Comparison of ENCODE assay signal across 8 cellular contexts in the genomic region with DNA sequence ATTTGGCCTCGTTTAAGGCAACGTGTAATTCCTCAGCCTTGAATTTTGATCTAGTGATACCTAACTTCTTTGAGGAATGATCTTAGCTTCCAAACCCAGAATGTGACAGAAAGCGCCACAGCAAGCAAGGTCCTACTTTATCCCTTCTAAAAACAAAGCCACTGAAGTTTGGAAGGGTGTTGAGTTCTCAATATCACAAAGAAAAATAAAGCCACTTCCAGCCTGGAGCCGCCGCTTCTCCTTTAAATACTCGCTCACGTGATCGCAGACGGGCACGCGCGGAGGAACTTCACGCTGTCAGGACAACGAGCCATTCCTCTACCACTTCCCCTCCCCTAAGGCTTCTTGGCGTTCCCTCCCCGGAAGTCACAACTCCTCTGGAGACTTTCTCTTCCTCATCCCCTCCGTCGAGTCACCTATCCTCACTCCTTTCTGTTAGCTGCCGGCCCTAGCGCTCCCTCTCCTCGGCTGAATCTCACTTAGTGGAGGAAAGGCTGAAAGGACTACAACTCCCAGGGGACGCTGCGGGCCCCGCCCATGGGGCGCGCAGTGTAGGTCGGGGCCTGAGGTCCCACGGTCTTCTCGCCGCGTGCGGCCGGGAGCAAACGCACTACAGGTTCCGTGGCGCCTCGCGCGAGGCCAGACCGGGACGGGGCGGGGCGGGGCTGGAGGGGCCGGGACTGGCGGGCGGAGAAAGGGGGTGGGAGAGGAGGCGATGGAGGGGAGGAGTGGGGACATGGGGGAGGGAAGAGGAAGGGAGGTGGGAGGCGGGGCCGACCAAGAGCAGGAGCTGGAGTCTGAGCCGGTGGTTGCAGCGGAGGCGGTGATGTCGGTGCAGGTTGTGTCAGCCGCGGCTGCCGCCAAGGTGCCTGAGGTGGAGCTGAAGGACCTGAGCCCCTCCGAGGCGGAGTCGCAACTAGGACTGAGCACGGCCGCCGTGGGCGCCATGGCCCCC. TPM values are rescaled to one million over a fixed set of nuclear protein-coding genes. Genes with fewer than 3 reads are reported as not detected.
DNase-seq lines count a peak whose midpoint lies in the region; ATAC-seq, FAIRE-seq and TF ChIP-seq lines count a peak whose summit lies in the region.

A gene (plus strand): TSS at position 780 of the 955 bp plus-strand sequence.

- FAIRE-seq in RCC 7860 (lab: Jason Lieb, UNC) = peak; percentile 86

- H3K27me3 Mint-ChIP-seq in activated T-cell treated with anti-CD3 and anti-CD28 coated beads, Interleukin-2, amount 50 U/mL, for 72 hours (ENCODE audit: low read depth) = no peaks in the 10 kb centered on the region

- no peaks in the 10 kb centered on the region for H3K9me3 ChIP-seq in DOHH2 (ENCODE audit: control insufficient read depth, insufficient read depth, low read length)
- no peaks in the 10 kb centered on the region for H3K9me3 ChIP-seq in GM23248 (ENCODE audit: low read depth)
- H3K9me3 ChIP-seq in Karpas-422 (ENCODE audit: low read length) = no peaks in the 10 kb centered on the region
- H3K9me3 ChIP-seq in esophagus squamous epithelium = no peaks in the 10 kb centered on the region

- peak within 1 kb of the TSS; percentile 84 for H3K27ac Mint-ChIP-seq in activated T-cell treated with anti-CD3 and anti-CD28 coated beads, Interleukin-2, amount 50 U/mL, for 72 hours

- H3K36me3 Mint-ChIP-seq in activated T-cell treated with anti-CD3 and anti-CD28 coated beads, Interleukin-2, amount 50 U/mL, for 72 hours (ENCODE audit: insufficient read depth in 2 of 2) = no peaks in the 10 kb centered on the region

- H2AFZ ChIP-seq in GM23248 (peak within 1 kb of the TSS; percentile 98), Karpas-422 (ENCODE audit: low read length) (peak within 1 kb of the TSS; percentile 86)

- H3K9me2 ChIP-seq in DOHH2 (replicated peaks; ENCODE audit: control insufficient read depth, low read length) (no peaks in the 10 kb centered on the region), GM23248 (ENCODE audit: insufficient read depth) (no peaks in the 10 kb centered on the region), Karpas-422 (replicated peaks; ENCODE audit: insufficient read depth, low read length) (no peaks in the 10 kb centered on the region)

- H3F3A ChIP-seq in DOHH2 (ENCODE audit: control insufficient read depth, insufficient read depth) (peaks cover 3% of the 10 kb centered on the region; the same call in 1 of the 2 replicates), GM23248 (ENCODE audit: insufficient read depth) (peaks cover 6% of the 10 kb centered on the region; the same call in 1 of the 2 replicates)

- H4K20me1 ChIP-seq in DOHH2 (ENCODE audit: control insufficient read depth, insufficient read depth, low read depth, low read length) (no peaks in the 10 kb centered on the region), GM23248 (ENCODE audit: insufficient read depth) (no peaks in the 10 kb centered on the region), Karpas-422 (ENCODE audit: insufficient read depth, low read depth, low read length) (peaks cover 7% of the 10 kb centered on the region; the same call in 1 of the 2 replicates)

- ATAC-seq in activated T-cell treated with anti-CD3 and anti-CD28 coated beads, Interleukin-2, amount 50 U/mL, for 72 hours (replicated peaks in 1 of 2) = peak; percentile 93 to 94

- H3K27me3 ChIP-seq in DOHH2 (ENCODE audit: control insufficient read depth, low read length) = no peaks in the 10 kb centered on the region
- H3K27me3 ChIP-seq in GM23248 (replicated peaks; ENCODE audit: insufficient read depth) = no peaks in the 10 kb centered on the region
- no peaks in the 10 kb centered on the region for H3K27me3 ChIP-seq in Karpas-422 (ENCODE audit: low read length)
- H3K27me3 ChIP-seq in esophagus squamous epithelium = no peaks in the 10 kb centered on the region

- in situ Hi-C loops in GM23248 (cut with MboI) = loop anchor here (10.0 to 25.0 kb wide), 2 partner anchors 260 to 413 kb away; no protein-coding TSS in a partner anchor

- intact Hi-C loops in esophagus squamous epithelium (cut with DNase I) = loop anchor here (5.0 to 10.0 kb wide), 2 partner anchors 38 to 70 kb away; no protein-coding TSS in a partner anchor

- peaks cover 33% of the 10 kb centered on the region for H3K4me1 ChIP-seq in DOHH2 (ENCODE audit: control insufficient read depth, low read length)
- H3K4me1 ChIP-seq in GM23248 (ENCODE audit: insufficient read depth) = peaks cover 5% of the 10 kb centered on the region; the same call in 1 of the 2 replicates
- peaks cover 36% of the 10 kb centered on the region for H3K4me1 ChIP-seq in Karpas-422 (ENCODE audit: low read length)
- peaks cover 0 to 51% (median 13%) of the 10 kb centered on the region in 3 donors for H3K4me1 ChIP-seq in esophagus squamous epithelium

- peak within 1 kb of the TSS; percentile 79 for H3K9ac ChIP-seq in GM23248
- peak within 1 kb of the TSS; percentile 74 for H3K9ac ChIP-seq in Karpas-422 (ENCODE audit: low read length)

- no peaks in the 10 kb centered on the region for H3K9me3 Mint-ChIP-seq in activated T-cell treated with anti-CD3 and anti-CD28 coated beads, Interleukin-2, amount 50 U/mL, for 72 hours

- TF ChIP-seq CTCF in DOHH2 (IDR thresholded peaks at IDR 0.05; ENCODE audit: low read depth, low read length, poor library complexity, severe bottlenecking) (no peak), esophagus squamous epithelium (IDR thresholded peaks at IDR 0.05) (no peak)

- TF ChIP-seq POLR2A in esophagus squamous epithelium (IDR thresholded peaks at IDR 0.05) = peak in 1 of 4 donors; percentile 68

- H3K4me3 ChIP-seq in DOHH2 (ENCODE audit: low read length) (peak within 1 kb of the TSS; percentile 91), GM23248 (peak within 1 kb of the TSS; percentile 77), Karpas-422 (ENCODE audit: low read length) (peak within 1 kb of the TSS; percentile 95), esophagus squamous epithelium (peak within 1 kb of the TSS; percentile 69 to 99 (median 90))

- peak within 1 kb of the TSS; percentile 82 for H3K27ac ChIP-seq in DOHH2 (ENCODE audit: low read depth, low read length)
- H3K27ac ChIP-seq in GM23248 = peak within 1 kb of the TSS; percentile 89
- peak within 1 kb of the TSS; percentile 41; the same call in 1 of the 2 replicates for H3K27ac ChIP-seq in Karpas-422 (ENCODE audit: low read length)
- H3K27ac ChIP-seq in esophagus squamous epithelium = peak within 1 kb of the TSS; percentile 90 to 98 (median 94)

- DNase-seq in GM23248 = peak; percentile 99
- peak; percentile 98 for DNase-seq in Karpas-422
- DNase-seq in RCC 7860 (ENCODE audit: low spot score) = peak; percentile 98
- peak; percentile 94 to 95 for DNase-seq in activated T-cell treated with anti-CD3 and anti-CD28 coated beads, Interleukin-2, amount 50 U/mL, for 72 hours
- DNase-seq in esophagus squamous epithelium (lab: John Stamatoyannopoulos, UW) = peak; percentile 88
- peak; percentile 100 for DNase-seq in myocyte (ENCODE audit: low read depth)
- peak; percentile 96 to 99 for DNase-seq in stimulated activated CD8-positive, alpha-beta memory T cell treated with anti-CD3 and anti-CD28 coated beads, Interleukin-7, amount 100 ng/mL, for 4 hours (ENCODE audit: low read depth in 2 of 2)

- H3K4me2 ChIP-seq in DOHH2 (ENCODE audit: low read length) (peak within 1 kb of the TSS; percentile 94), GM23248 (ENCODE audit: unreplicated experiment) (peak within 1 kb of the TSS; percentile 91), Karpas-422 (ENCODE audit: low read depth, low read length, poor library complexity, severe bottlenecking) (peak within 1 kb of the TSS; percentile 99)

- H3K4me3 Mint-ChIP-seq in activated T-cell treated with anti-CD3 and anti-CD28 coated beads, Interleukin-2, amount 50 U/mL, for 72 hours = peak within 1 kb of the TSS; percentile 93 to 96

- peaks cover 23% of the 10 kb centered on the region for H3K79me2 ChIP-seq in DOHH2 (ENCODE audit: control insufficient read depth, low read length)
- peaks cover 8% of the 10 kb centered on the region; the same call in 1 of the 2 replicates for H3K79me2 ChIP-seq in GM23248 (ENCODE audit: insufficient read depth)
- H3K79me2 ChIP-seq in Karpas-422 (ENCODE audit: low read length) = 0 out of 2 replicates have a peak, but pooled peaks cover 7% of the 10 kb centered on the region

- H3K4me1 Mint-ChIP-seq in activated T-cell treated with anti-CD3 and anti-CD28 coated beads, Interleukin-2, amount 50 U/mL, for 72 hours (ENCODE audit: low read depth) = peaks cover 48% of the 10 kb centered on the region

- WGBS in GM23248 (ENCODE audit: low coverage in 1 of 2, low lambda C conversion rate in 2 of 2, missing lambda C conversion rate in 2 of 2), 2 experiments = 1 to 2% methylated on average over 37 to 55 of the region's 63 CpGs
- 0 to 1% methylated on average over 35 to 38 of the region's 63 CpGs for WGBS in esophagus squamous epithelium, 2 donors

- no peaks in the 10 kb centered on the region for H3K36me3 ChIP-seq in DOHH2 (ENCODE audit: control insufficient read depth, low read length)
- H3K36me3 ChIP-seq in GM23248 (ENCODE audit: low read depth) = no peaks in the 10 kb centered on the region
- H3K36me3 ChIP-seq in Karpas-422 (ENCODE audit: insufficient read depth, low read length) = no peaks in the 10 kb centered on the region
- H3K36me3 ChIP-seq in esophagus squamous epithelium = no peaks in the 10 kb centered on the region

RNA-seq across cellular contexts. Expression of the gene that starts here (rescaled TPM):
- total RNA-seq in GM23248 (2014; rRNA removed; shearing (Covaris generic)) = 8.9 and 9.5 TPM in 2 replicates
- polyA plus RNA-seq in GM23248 (2016; fragmentation: Nextera tagmentation; extraction: Ambion mirVana) = 1.9 and 2.3 TPM in 2 replicates
- total RNA-seq in Karpas-422 (2014; rRNA removed; shearing (Covaris generic); ENCODE audit: low replicate concordance) = 6.0 and 6.6 TPM in 2 replicates
- 10 to 100 TPM; 40.8 to 44.8 TPM for total RNA-seq in activated T-cell treated with anti-CD3 and anti-CD28 coated beads, Interleukin-2, amount 50 U/mL, for 72 hours
- 10 to 100 TPM; 10.8 to 14.0 (median 13.7) TPM for total RNA-seq in esophagus squamous epithelium
- 20.4 and 31.6 TPM in 2 replicates for total RNA-seq in myocyte
- polyA plus RNA-seq in myocyte (2012) = 13.2 TPM

Comparison
In these comparisons a context has a peak if more than half of its experiments do, and no peak if none do; other contexts are left out.
1. Peak in every context shown above with its lines: DNase-seq, ATAC-seq, H3K4me3 ChIP-seq and H3K27ac ChIP-seq.
2. H3K27ac ChIP-seq: peak in every context shown above with its lines; median percentile 94 in esophagus squamous epithelium; 89 in GM23248; 82 in DOHH2; 41 in Karpas-422.